In genomic region chr12:68402422-68402821, GRCh38 we compare ENCODE assay signal across 21 cellular contexts.
DNase-seq lines count a peak whose midpoint lies in the region; ATAC-seq, FAIRE-seq and TF ChIP-seq lines count a peak whose summit lies in the region.
"Had no signal": no experiment of that assay in that cellular context is flagged by ENCODE, and none has a peak within 500 bp of the region (broad histone marks: within the 10 kb centered on the region; RNA-seq: fewer than 3 reads in every experiment).

No MANE protein-coding gene starts in this region.

- intact Hi-C loops in activated CD8-positive, alpha-beta T cell treated with anti-CD3 and anti-CD28 coated beads for 36 hours (cut with micrococcal nuclease), result no loop called here
- intact Hi-C loops in K562 (cut with micrococcal nuclease), result no loop called here
- intact Hi-C loops in esophagus muscularis mucosa (cut with DNase I), result loop anchor here (5.0 kb wide), 1 partner anchor 35 kb away; no protein-coding TSS in a partner anchor
- intact Hi-C loops in activated CD4-positive, alpha-beta memory T cell treated with anti-CD3 and anti-CD28 coated beads for 36 hours (cut with micrococcal nuclease), result no loop called here

- FAIRE-seq in K562 (lab: Jason Lieb, UNC), result no peak
- FAIRE-seq: A204.1, G401.6, GM12892, H1 had no signal

- H3K4me1 Mint-ChIP-seq in activated CD8-positive, alpha-beta T cell treated with anti-CD3 and anti-CD28 coated beads, Interleukin-2, amount 10 ng/mL, durations not matched to agents 7 days and 5 days (ENCODE audit: low read depth), result peaks cover 25% of the 10 kb centered on the region
- peaks cover 26% of the 10 kb centered on the region for H3K4me1 Mint-ChIP-seq in activated CD8-positive, alpha-beta T cell treated with anti-CD3 and anti-CD28 coated beads for 36 hours (ENCODE audit: low read depth)
- H3K4me1 Mint-ChIP-seq in activated CD4-positive, alpha-beta memory T cell treated with anti-CD3 and anti-CD28 coated beads for 36 hours (ENCODE audit: low read depth), result peaks cover 7% of the 10 kb centered on the region
- H3K4me1 Mint-ChIP-seq: B cell had no signal

- H2AFZ ChIP-seq in K562 (ENCODE audit: low read depth, low read length), result no peak overlapping the region

- no peaks in the 10 kb centered on the region for H3K79me2 ChIP-seq in K562 (ENCODE audit: control insufficient read depth, insufficient read depth, low read length)

- no peak overlapping the region for H3K4me2 ChIP-seq in K562 (ENCODE audit: insufficient read depth, low read length)
- H3K4me2 ChIP-seq: BLaER1 had no signal

- H3K9ac ChIP-seq in K562 (ENCODE audit: insufficient read depth in 1 of 2, low read depth in 2 of 2, low read length in 2 of 2), result no peak overlapping the region
- H3K9ac ChIP-seq: BLaER1 had no signal

- TF ChIP-seq POLR2A in K562 (conservative IDR thresholded peaks at IDR 0.05) (no peak), esophagus muscularis mucosa (IDR thresholded peaks at IDR 0.05; ENCODE audit: low read depth) (no peak)

- BruUV-seq in K562 (replicated peaks; lab: Mats Ljungman, UMichigan), result no TSS peak

- TF ChIP-seq CTCF in activated CD8-positive, alpha-beta T cell treated with anti-CD3 and anti-CD28 coated beads for 36 hours (IDR thresholded peaks at IDR 0.05), result no peak
- TF ChIP-seq CTCF in K562 (IDR thresholded peaks at IDR 0.05 in 2 of 3, conservative IDR thresholded peaks at IDR 0.05 in 1 of 3; ENCODE audit: insufficient read depth in 2 of 3, low read depth in 1 of 3, low read length in 3 of 3) (no peak), esophagus muscularis mucosa (IDR thresholded peaks at IDR 0.05) (no peak)

- no peaks in the 10 kb centered on the region for H3K9me1 ChIP-seq in K562 (ENCODE audit: control insufficient read depth, insufficient read depth, low read length)

- H3K4me1 ChIP-seq in K562 (replicated peaks in 1 of 2; ENCODE audit: control insufficient read depth in 2 of 2, insufficient read depth in 2 of 2, low read length in 2 of 2) (no peaks in the 10 kb centered on the region; a peak in 1 of 5 replicates), esophagus muscularis mucosa (peaks cover 19 to 37% (median 26%) of the 10 kb centered on the region in 4 donors)
- H3K4me1 ChIP-seq: Caco-2 had no signal

- no peak overlapping the region for H3K4me3 Mint-ChIP-seq in activated CD8-positive, alpha-beta T cell treated with anti-CD3 and anti-CD28 coated beads, Interleukin-2, amount 10 ng/mL, durations not matched to agents 7 days and 5 days
- no peak overlapping the region for H3K4me3 Mint-ChIP-seq in activated CD8-positive, alpha-beta T cell treated with anti-CD3 and anti-CD28 coated beads for 36 hours
- no peak overlapping the region for H3K4me3 Mint-ChIP-seq in activated CD4-positive, alpha-beta memory T cell treated with anti-CD3 and anti-CD28 coated beads for 36 hours
- H3K4me3 Mint-ChIP-seq: B cell; CD4-positive, CD25-positive, alpha-beta regulatory T cell; CD8-positive, alpha-beta T cell had no signal

- DNase-seq in activated CD8-positive, alpha-beta T cell treated with anti-CD3 and anti-CD28 coated beads, Interleukin-2, amount 10 ng/mL, durations not matched to agents 7 days and 5 days, result peak; percentile 15
- DNase-seq in activated CD8-positive, alpha-beta T cell treated with anti-CD3 and anti-CD28 coated beads for 36 hours, result no peak
- DNase-seq in K562 (ENCODE audit: extremely low read depth in 1 of 4, low spot score in 3 of 4) (no peak), esophagus muscularis mucosa (ENCODE audit: extremely low spot score) (peak; percentile 50), kidney tubule cell (ENCODE audit: low spot score) (no peak)
- no peak for DNase-seq in activated CD4-positive, alpha-beta memory T cell treated with anti-CD3 and anti-CD28 coated beads for 36 hours
- DNase-seq: Caco-2; CD4-positive, CD25-positive, alpha-beta regulatory T cell; CD8-positive, alpha-beta T cell; DMS153; DND-41; H7; HCEC 1CT had no signal

- CTCF ChIA-PET in activated CD8-positive, alpha-beta T cell treated with anti-CD3 and anti-CD28 coated beads, Interleukin-2, amount 10 ng/mL, durations not matched to agents 7 days and 5 days (lab: Charles Lee), result interaction anchor here (1.3 kb wide), 1 partner anchor 10 kb away, joined by 5 read pairs; no protein-coding TSS in a partner anchor
- CTCF ChIA-PET in activated CD8-positive, alpha-beta T cell treated with anti-CD3 and anti-CD28 coated beads for 36 hours (lab: Charles Lee), result no interaction called here
- CTCF ChIA-PET in K562 (lab: Yijun Ruan, JAX; ENCODE audit: low intra/inter-chr PET ratio), result no interaction called here
- CTCF ChIA-PET in activated CD4-positive, alpha-beta memory T cell treated with anti-CD3 and anti-CD28 coated beads for 36 hours (lab: Charles Lee), result no interaction called here

- H3K36me3 Mint-ChIP-seq in activated CD8-positive, alpha-beta T cell treated with anti-CD3 and anti-CD28 coated beads, Interleukin-2, amount 10 ng/mL, durations not matched to agents 7 days and 5 days (ENCODE audit: low read depth), result no peaks in the 10 kb centered on the region
- no peaks in the 10 kb centered on the region for H3K36me3 Mint-ChIP-seq in activated CD8-positive, alpha-beta T cell treated with anti-CD3 and anti-CD28 coated beads for 36 hours (ENCODE audit: low read depth)
- H3K36me3 Mint-ChIP-seq in activated CD4-positive, alpha-beta memory T cell treated with anti-CD3 and anti-CD28 coated beads for 36 hours, result no peaks in the 10 kb centered on the region
- H3K36me3 Mint-ChIP-seq: CD4-positive, CD25-positive, alpha-beta regulatory T cell; CD8-positive, alpha-beta T cell had no signal

- POLR2A ChIA-PET in activated CD8-positive, alpha-beta T cell treated with anti-CD3 and anti-CD28 coated beads, Interleukin-2, amount 10 ng/mL, durations not matched to agents 7 days and 5 days (lab: Charles Lee), result no interaction called here
- POLR2A ChIA-PET in activated CD8-positive, alpha-beta T cell treated with anti-CD3 and anti-CD28 coated beads for 36 hours (lab: Charles Lee), result interaction anchor here (0.6 to 1.0 kb wide), 4 partner anchors 9 to 156 kb away, joined by 3 read pairs; no protein-coding TSS in a partner anchor
- POLR2A ChIA-PET in K562 (lab: Yijun Ruan, JAX), result interaction anchor here (2.2 kb wide), 1 partner anchor 11 kb away, joined by 8 read pairs; no protein-coding TSS in a partner anchor
- POLR2A ChIA-PET in activated CD4-positive, alpha-beta memory T cell treated with anti-CD3 and anti-CD28 coated beads for 36 hours (lab: Charles Lee), result no interaction called here

- H3K27me3 ChIP-seq in K562 (ENCODE audit: control insufficient read depth in 2 of 2, insufficient read depth in 2 of 2, low read length in 2 of 2) (peaks cover 0 to 9% of the 10 kb centered on the region in 2 experiments; a peak in 2 of 5 replicates), esophagus muscularis mucosa (no peaks in the 10 kb centered on the region)
- H3K27me3 ChIP-seq: BLaER1 had no signal

- no peak for TF ChIP-seq RAD21 in K562 (CRISPR knock-in tag; conservative IDR thresholded peaks at IDR 0.05 in 1 of 2, IDR thresholded peaks at IDR 0.05 in 1 of 2)

- in situ Hi-C loops in K562 (cut with MboI), result no loop called here

- no peaks in the 10 kb centered on the region for H3K9me3 ChIP-seq in K562 (replicated peaks; ENCODE audit: control insufficient read depth, insufficient read depth, low read depth, low read length)
- H3K9me3 ChIP-seq in esophagus muscularis mucosa, result no peaks in the 10 kb centered on the region
- H3K9me3 ChIP-seq: BLaER1, Caco-2 had no signal

- H3K27ac ChIP-seq in K562 (ENCODE audit: extremely low read depth, low read depth, low read length) (no peak overlapping the region), esophagus muscularis mucosa (replicated peaks in 1 of 4) (no peak overlapping the region)
- H3K27ac ChIP-seq: 22Rv1, BLaER1, C4-2B had no signal

- ATAC-seq in activated CD8-positive, alpha-beta T cell treated with anti-CD3 and anti-CD28 coated beads, Interleukin-2, amount 10 ng/mL, durations not matched to agents 7 days and 5 days, result no peak
- no peak for ATAC-seq in activated CD8-positive, alpha-beta T cell treated with anti-CD3 and anti-CD28 coated beads for 36 hours
- ATAC-seq in K562, result peak; percentile 31; the same call in 2 of the 3 replicates
- ATAC-seq: CD8-positive, alpha-beta T cell had no signal

- H4K20me1 ChIP-seq in K562 (replicated peaks; ENCODE audit: control insufficient read depth, insufficient read depth, low read length), result no peaks in the 10 kb centered on the region
- H4K20me1 ChIP-seq: BLaER1 had no signal

- no peaks in the 10 kb centered on the region for H3K9me3 Mint-ChIP-seq in activated CD8-positive, alpha-beta T cell treated with anti-CD3 and anti-CD28 coated beads, Interleukin-2, amount 10 ng/mL, durations not matched to agents 7 days and 5 days (ENCODE audit: insufficient read depth)
- H3K9me3 Mint-ChIP-seq in activated CD8-positive, alpha-beta T cell treated with anti-CD3 and anti-CD28 coated beads for 36 hours, result peaks cover 2% of the 10 kb centered on the region
- H3K9me3 Mint-ChIP-seq in activated CD4-positive, alpha-beta memory T cell treated with anti-CD3 and anti-CD28 coated beads for 36 hours, result no peaks in the 10 kb centered on the region
- H3K9me3 Mint-ChIP-seq: CD8-positive, alpha-beta T cell had no signal

- 3% methylated on average over 2 of the region's 2 CpGs for WGBS in K562 (ENCODE audit: insufficient coverage, low coverage, missing lambda C conversion rate)
- 100% methylated on average over 2 of the region's 2 CpGs for WGBS in esophagus muscularis mucosa

- H3K27me3 Mint-ChIP-seq in activated CD8-positive, alpha-beta T cell treated with anti-CD3 and anti-CD28 coated beads, Interleukin-2, amount 10 ng/mL, durations not matched to agents 7 days and 5 days (ENCODE audit: low read depth), result peaks cover 5% of the 10 kb centered on the region
- H3K27me3 Mint-ChIP-seq in activated CD8-positive, alpha-beta T cell treated with anti-CD3 and anti-CD28 coated beads for 36 hours, result no peaks in the 10 kb centered on the region
- no peaks in the 10 kb centered on the region for H3K27me3 Mint-ChIP-seq in activated CD4-positive, alpha-beta memory T cell treated with anti-CD3 and anti-CD28 coated beads for 36 hours

- H3K4me3 ChIP-seq in K562 (no peak overlapping the region), esophagus muscularis mucosa (no peak overlapping the region)
- H3K4me3 ChIP-seq: BLaER1 had no signal

- TF ChIP-seq EP300 in K562 (IDR thresholded peaks at IDR 0.05; ENCODE audit: low read length) (no peak), esophagus muscularis mucosa (IDR thresholded peaks at IDR 0.05) (no peak)

- no peak overlapping the region for H3K27ac Mint-ChIP-seq in activated CD8-positive, alpha-beta T cell treated with anti-CD3 and anti-CD28 coated beads, Interleukin-2, amount 10 ng/mL, durations not matched to agents 7 days and 5 days
- H3K27ac Mint-ChIP-seq in activated CD8-positive, alpha-beta T cell treated with anti-CD3 and anti-CD28 coated beads for 36 hours, result no peak overlapping the region
- H3K27ac Mint-ChIP-seq in activated CD4-positive, alpha-beta memory T cell treated with anti-CD3 and anti-CD28 coated beads for 36 hours, result no peak overlapping the region
- H3K27ac Mint-ChIP-seq: B cell; CD4-positive, CD25-positive, alpha-beta regulatory T cell; CD8-positive, alpha-beta T cell had no signal

- H3K36me3 ChIP-seq in K562 (ENCODE audit: control insufficient read depth, insufficient read depth, low read length), result no peaks in the 10 kb centered on the region
- H3K36me3 ChIP-seq in esophagus muscularis mucosa, result no peaks in the 10 kb centered on the region
- H3K36me3 ChIP-seq: BLaER1 had no signal

TF ChIP-seq in K562, 482 proteins besides CTCF, POLR2A, EP300 and RAD21 (continues in another document):
- TF ChIP-seq CREM (IDR thresholded peaks at IDR 0.05; ENCODE audit: low read depth), result no peak

Comparison
In these comparisons a context has a peak if more than half of its experiments do, and no peak if none do; other contexts are left out.
1. DNase-seq: peak in activated CD8-positive, alpha-beta T cell treated with anti-CD3 and anti-CD28 coated beads, Interleukin-2, amount 10 ng/mL, durations not matched to agents 7 days and 5 days (single experiment) and esophagus muscularis mucosa (single experiment); none in activated CD8-positive, alpha-beta T cell treated with anti-CD3 and anti-CD28 coated beads for 36 hours (single experiment), K562 (0 of 4), activated CD4-positive, alpha-beta memory T cell treated with anti-CD3 and anti-CD28 coated beads for 36 hours (single experiment) and kidney tubule cell (single experiment).
2. POLR2A ChIA-PET loops: an anchor here in activated CD8-positive, alpha-beta T cell treated with anti-CD3 and anti-CD28 coated beads for 36 hours (0.6 to 1.0 kb wide) and K562 (2.2 kb wide); none called in activated CD8-positive, alpha-beta T cell treated with anti-CD3 and anti-CD28 coated beads, Interleukin-2, amount 10 ng/mL, durations not matched to agents 7 days and 5 days and activated CD4-positive, alpha-beta memory T cell treated with anti-CD3 and anti-CD28 coated beads for 36 hours.